19 cellular contexts compared by ENCODE assay signal in genomic region chr17:74769266-74769855, GRCh38. TPM values are rescaled to one million over a fixed set of nuclear protein-coding genes. Genes with fewer than 3 reads are reported as not detected.
DNase-seq lines count a peak whose midpoint lies in the region; ATAC-seq and TF ChIP-seq lines count a peak whose summit lies in the region.
"Had no signal": no experiment of that assay in that cellular context is flagged by ENCODE, and none has a peak within 500 bp of the region (broad histone marks: within the 10 kb centered on the region; RNA-seq: fewer than 3 reads in every experiment).

No MANE protein-coding gene starts in this region.

- H3K9me3 ChIP-seq in adipocyte (ENCODE audit: control insufficient read depth, low read length), result no peaks in the 10 kb centered on the region
- H3K9me3 ChIP-seq in naive thymus-derived CD4-positive, alpha-beta T cell (ENCODE audit: control insufficient read depth in 2 of 3, low read length in 3 of 3), result no peaks in the 10 kb centered on the region
- H3K9me3 ChIP-seq: uterus had no signal

- H3K27me3 Mint-ChIP-seq in GM23338 (ENCODE audit: insufficient read depth, low read depth, poor library complexity) (peaks cover 25% of the 10 kb centered on the region), mesothelial cell of epicardium (ENCODE audit: low read depth) (no peaks in the 10 kb centered on the region)
- no peaks in the 10 kb centered on the region for H3K27me3 Mint-ChIP-seq in naive thymus-derived CD4-positive, alpha-beta T cell

- TF ChIP-seq CTCF in C4-2B (conservative IDR thresholded peaks at IDR 0.05), result no peak
- TF ChIP-seq CTCF in GM23338 (conservative IDR thresholded peaks at IDR 0.05; ENCODE audit: low read depth in 2 of 2), result no peak
- no peak for TF ChIP-seq CTCF in mesothelial cell of epicardium (IDR thresholded peaks at IDR 0.05; ENCODE audit: unreplicated experiment)

- H2AFZ ChIP-seq in GM23338, result no peak overlapping the region
- H2AFZ ChIP-seq: PC-9 had no signal

- CTCF ChIA-PET in naive thymus-derived CD4-positive, alpha-beta T cell (lab: Charles Lee), result interaction anchor here (0.7 to 11.7 kb wide), 7 partner anchors 10 to 113 kb away, joined by 3 to 165 read pairs (median 26); no protein-coding TSS in a partner anchor

- POLR2A ChIA-PET in naive thymus-derived CD4-positive, alpha-beta T cell (lab: Charles Lee), result interaction anchor here (2.5 to 16.9 kb wide), 3 partner anchors 15 to 31 kb away, joined by 20 to 372 read pairs (median 21); partner anchors contain the start of genes NHERF1 and RAB37

- peaks cover 15% of the 10 kb centered on the region; the same call in 1 of the 2 replicates for H4K20me1 ChIP-seq in GM23338 (replicated peaks; ENCODE audit: insufficient read depth)

- H3K27me3 ChIP-seq in GM23338 (ENCODE audit: insufficient read depth), result no peaks in the 10 kb centered on the region
- no peaks in the 10 kb centered on the region for H3K27me3 ChIP-seq in adipocyte (replicated peaks; ENCODE audit: control insufficient read depth, insufficient read depth, low read length)
- no peaks in the 10 kb centered on the region for H3K27me3 ChIP-seq in naive thymus-derived CD4-positive, alpha-beta T cell (ENCODE audit: control insufficient read depth in 2 of 2, insufficient read depth in 2 of 2, low read length in 2 of 2)
- H3K27me3 ChIP-seq: uterus had no signal

- no peak overlapping the region for H3K27ac Mint-ChIP-seq in GM23338
- peak overlapping the region in 7 of 9 donors; percentile 31 to 79 (median 51) for H3K27ac Mint-ChIP-seq in naive thymus-derived CD4-positive, alpha-beta T cell
- H3K27ac Mint-ChIP-seq in mesothelial cell of epicardium, result no peak overlapping the region

- DNase-seq in GM23338 (ENCODE audit: low spot score) (no peak), adipocyte (ENCODE audit: low read depth) (no peak), mesothelial cell of epicardium (ENCODE audit: low spot score in 2 of 2, unreplicated experiment in 2 of 2) (no peak), SHP77 (lab: John Stamatoyannopoulos, UW) (no peak), NCI-H226 (no peak)
- DNase-seq in naive thymus-derived CD4-positive, alpha-beta T cell, result no peak
- DNase-seq: activated CD4-positive, alpha-beta T cell treated with anti-CD3 and anti-CD28 coated beads for 4 hours; effector CD4-positive, alpha-beta T cell; NCI-H1694; NCI-H526; nucleus accumbens; stimulated activated naive CD4-positive, alpha-beta T cell; uterus had no signal

- no peaks in the 10 kb centered on the region for H3K9me3 Mint-ChIP-seq in GM23338
- H3K9me3 Mint-ChIP-seq in naive thymus-derived CD4-positive, alpha-beta T cell, result no peaks in the 10 kb centered on the region
- no peaks in the 10 kb centered on the region for H3K9me3 Mint-ChIP-seq in mesothelial cell of epicardium
- H3K9me3 Mint-ChIP-seq: T-helper 1 cell treated with Interleukin-12 subunit alpha and Interleukin-12 subunit beta and Interleukin-4 antibody, amounts not matched to agents 30 μg/mL and 1 μg/mL, for 36 hours had no signal

- peaks cover 3% of the 10 kb centered on the region; the same call in 1 of the 2 replicates for H3K79me2 ChIP-seq in GM23338 (replicated peaks; ENCODE audit: insufficient read depth)

- H3K4me3 Mint-ChIP-seq in GM23338, result no peak overlapping the region
- H3K4me3 Mint-ChIP-seq in naive thymus-derived CD4-positive, alpha-beta T cell, result no peak overlapping the region
- no peak overlapping the region for H3K4me3 Mint-ChIP-seq in mesothelial cell of epicardium
- H3K4me3 Mint-ChIP-seq: T-helper 1 cell treated with Interleukin-12 subunit alpha and Interleukin-12 subunit beta and Interleukin-4 antibody, amounts not matched to agents 30 μg/mL and 1 μg/mL, for 36 hours had no signal

- H3K36me3 Mint-ChIP-seq in GM23338 (ENCODE audit: low read depth), result peaks cover 55% of the 10 kb centered on the region
- H3K36me3 Mint-ChIP-seq in naive thymus-derived CD4-positive, alpha-beta T cell, result peaks cover 6 to 45% (median 17%) of the 10 kb centered on the region in 5 donors
- peaks cover 15% of the 10 kb centered on the region for H3K36me3 Mint-ChIP-seq in mesothelial cell of epicardium

- H3K9me2 ChIP-seq in GM23338 (ENCODE audit: insufficient read depth), result no peaks in the 10 kb centered on the region

- no peak for ATAC-seq in GM23338
- no peak for ATAC-seq in naive thymus-derived CD4-positive, alpha-beta T cell
- ATAC-seq in GM21723 (IDR thresholded peaks at IDR 0.05; ENCODE audit: unreplicated experiment), result no peak

- H3K4me1 Mint-ChIP-seq in GM23338 (peaks cover 10% of the 10 kb centered on the region; the same call in 1 of the 3 replicates), mesothelial cell of epicardium (peaks cover 20% of the 10 kb centered on the region)
- H3K4me1 Mint-ChIP-seq in naive thymus-derived CD4-positive, alpha-beta T cell, result peaks cover 7 to 42% (median 32%) of the 10 kb centered on the region in 7 donors

- no peak overlapping the region for H3K4me2 ChIP-seq in GM23338
- H3K4me2 ChIP-seq: PC-9 had no signal

- H3F3A ChIP-seq in GM23338 (replicated peaks; ENCODE audit: low read depth), result 0 out of 2 replicates have a peak, but pooled peaks cover 3% of the 10 kb centered on the region

- intact Hi-C loops in naive thymus-derived CD4-positive, alpha-beta T cell (cut with micrococcal nuclease), result no loop called here

- H3K36me3 ChIP-seq in GM23338 (ENCODE audit: insufficient read depth) (peaks cover 8% of the 10 kb centered on the region), adipocyte (ENCODE audit: control insufficient read depth, insufficient read depth, low read length, severe bottlenecking) (peaks cover 43% of the 10 kb centered on the region)
- H3K36me3 ChIP-seq in naive thymus-derived CD4-positive, alpha-beta T cell (ENCODE audit: control insufficient read depth in 2 of 3, insufficient read depth in 3 of 3, low read length in 3 of 3), result peaks cover 12 to 93% (median 25%) of the 10 kb centered on the region in 3 experiments
- H3K36me3 ChIP-seq: uterus had no signal

- peak overlapping the region; percentile 37 for H3K9ac ChIP-seq in adipocyte (ENCODE audit: low read length)

- H3K4me1 ChIP-seq in GM23338 (ENCODE audit: insufficient read depth), result no peaks in the 10 kb centered on the region
- H3K4me1 ChIP-seq in adipocyte (ENCODE audit: control insufficient read depth, insufficient read depth, low read length), result peaks cover 20% of the 10 kb centered on the region
- H3K4me1 ChIP-seq in naive thymus-derived CD4-positive, alpha-beta T cell (ENCODE audit: control insufficient read depth in 2 of 2, insufficient read depth in 2 of 2, low read length in 2 of 2), result peaks cover 0 to 8% of the 10 kb centered on the region in 2 donors
- H3K4me1 ChIP-seq: uterus had no signal

- peak overlapping the region; percentile 66 for H3K27ac ChIP-seq in C4-2B
- H3K27ac ChIP-seq in GM23338 (ENCODE audit: low read depth), result no peak overlapping the region
- H3K27ac ChIP-seq in naive thymus-derived CD4-positive, alpha-beta T cell (ENCODE audit: low read depth, low read length), result no peak overlapping the region
- H3K27ac ChIP-seq: PC-9, uterus had no signal

- H3K4me3 ChIP-seq in GM23338, result no peak overlapping the region
- H3K4me3 ChIP-seq in adipocyte (ENCODE audit: low read length), result no peak overlapping the region
- H3K4me3 ChIP-seq in naive thymus-derived CD4-positive, alpha-beta T cell (ENCODE audit: low read length), result no peak overlapping the region
- H3K4me3 ChIP-seq: lung, PC-9, skin epidermis, uterus had no signal

TF ChIP-seq in GM23338, 12 proteins besides CTCF, POLR2A, EP300 and RAD21 (continues in another document):
- TF ChIP-seq EZH2phosphoT487 (IDR thresholded peaks at IDR 0.05; ENCODE audit: unreplicated experiment) (no peak), ETS1 (IDR thresholded peaks at IDR 0.05) (no peak)

RNA-seq across cellular contexts. Expression of gene NAT9, which starts 6.8 kb away (rescaled TPM):
- total RNA-seq in GM23338 (2014; rRNA removed; shearing (Covaris generic)), result 37.5 and 62.1 TPM in 2 replicates
- 30.7 and 37.3 TPM in 2 replicates for polyA plus RNA-seq in GM23338 (2016; fragmentation: Nextera tagmentation; extraction: Ambion mirVana)
- total RNA-seq in naive thymus-derived CD4-positive, alpha-beta T cell, result 10 to 100 TPM; 41.4 to 78.8 (median 56.9) TPM
- 10 to 100 TPM; 16.8 to 37.9 TPM for polyA plus RNA-seq in naive thymus-derived CD4-positive, alpha-beta T cell
- 78.2 to 83.7 TPM (median 83.1 TPM) in 3 replicates for total RNA-seq in mesothelial cell of epicardium

RNA-seq across cellular contexts. Expression of gene NHERF1, which starts 20.9 kb away (rescaled TPM):
- total RNA-seq in GM23338 (2014; rRNA removed; shearing (Covaris generic)), result 85.8 and 100 TPM in 2 replicates
- polyA plus RNA-seq in GM23338 (2016; fragmentation: Nextera tagmentation; extraction: Ambion mirVana), result 48.8 and 49.3 TPM in 2 replicates
- total RNA-seq in naive thymus-derived CD4-positive, alpha-beta T cell, result 100 to 1,000 TPM in 4 of 5 experiments, 10 to 100 TPM in 1; 93.1 to 279 (median 156) TPM
- 100 to 1,000 TPM; 273 to 393 TPM for polyA plus RNA-seq in naive thymus-derived CD4-positive, alpha-beta T cell
- 34.4 to 36.2 TPM (median 34.8 TPM) in 3 replicates for total RNA-seq in mesothelial cell of epicardium

RNA-seq across cellular contexts. Expression of gene RAB37, which starts 32.3 kb away (rescaled TPM):
- total RNA-seq in GM23338 (2014; rRNA removed; shearing (Covaris generic)), result 3.4 and 5.2 TPM in 2 replicates
- 3.3 and 3.6 TPM in 2 replicates for polyA plus RNA-seq in GM23338 (2016; fragmentation: Nextera tagmentation; extraction: Ambion mirVana)
- 10 to 100 TPM; 23.6 to 58.5 (median 34.4) TPM for total RNA-seq in naive thymus-derived CD4-positive, alpha-beta T cell
- polyA plus RNA-seq in naive thymus-derived CD4-positive, alpha-beta T cell, result 10 to 100 TPM; 30.4 to 30.7 TPM
- 0.16 to 0.38 TPM (median 0.24 TPM) in 3 replicates for total RNA-seq in mesothelial cell of epicardium
- total RNA-seq: PC-9 had no signal

RNA-seq across cellular contexts. Expression of gene CD300LF, which starts 56.6 kb away (rescaled TPM):
- total RNA-seq in GM23338 (2014; rRNA removed; shearing (Covaris generic)), result not detected in 2 replicates
- polyA plus RNA-seq in GM23338 (2016; fragmentation: Nextera tagmentation; extraction: Ambion mirVana), result not detected in 2 replicates
- 10 to 100 TPM in 1 of 5 experiments, 1 to 10 TPM in 1, under 1 TPM in 2, not detected in 1; 0.46 to 41.0 (median 2.7) TPM for total RNA-seq in naive thymus-derived CD4-positive, alpha-beta T cell
- not detected for polyA plus RNA-seq in naive thymus-derived CD4-positive, alpha-beta T cell
- not detected in 3 replicates for total RNA-seq in mesothelial cell of epicardium
- total RNA-seq: PC-9 had no signal

Comparison
In these comparisons a context has a peak if more than half of its experiments do, and no peak if none do; other contexts are left out.
1. H3K27ac Mint-ChIP-seq: peak in naive thymus-derived CD4-positive, alpha-beta T cell (7 of 9); none in GM23338 (single experiment) and mesothelial cell of epicardium (single experiment).